In genomic region chr10:132836832-132837540, GRCh38 we compare ENCODE assay signal across 7 cellular contexts. TPM values are rescaled to one million over a fixed set of nuclear protein-coding genes. Genes with fewer than 3 reads are reported as not detected.
DNase-seq lines count a peak whose midpoint lies in the region; ATAC-seq and TF ChIP-seq lines count a peak whose summit lies in the region.

No MANE protein-coding gene starts in this region.

- H3K4me1 ChIP-seq in foreskin keratinocyte, result no peaks in the 10 kb centered on the region

- no peaks in the 10 kb centered on the region for H3K27me3 ChIP-seq in foreskin keratinocyte

- no peak for ATAC-seq in foreskin keratinocyte
- ATAC-seq in HG02973 (IDR thresholded peaks at IDR 0.05; ENCODE audit: unreplicated experiment), result no peak
- ATAC-seq in GM19455 (IDR thresholded peaks at IDR 0.05; ENCODE audit: unreplicated experiment), result no peak

- peak; percentile 3 for DNase-seq in GM04504 (ENCODE audit: low read depth)
- DNase-seq in M059J (ENCODE audit: low read depth), result peak; percentile 14
- DNase-seq in activated T-cell treated with anti-CD3 and anti-CD28 coated beads, Interleukin-2, amount 50 U/mL, for 1 hour, result peak; percentile 53
- no peak for DNase-seq in foreskin keratinocyte
- DNase-seq in occipital lobe (lab: John Stamatoyannopoulos, UW), result peak; percentile 13

- peak; percentile 73 for TF ChIP-seq CTCF in foreskin keratinocyte (conservative IDR thresholded peaks at IDR 0.05)

- H3K27ac ChIP-seq in foreskin keratinocyte, result no peak overlapping the region

RNA-seq across cellular contexts. Expression of gene NKX6-2, which starts 51.0 kb away (rescaled TPM):
- total RNA-seq in M059J (2014; rRNA removed; shearing (Covaris generic)), result not detected in 2 replicates
- not detected in 2 replicates for total RNA-seq in foreskin keratinocyte
- not detected in 2 replicates for polyA plus RNA-seq in foreskin keratinocyte
- total RNA-seq in occipital lobe, result not detected

Comparison
In these comparisons a context has a peak if more than half of its experiments do, and no peak if none do; other contexts are left out.
1. DNase-seq: peak in GM04504 (single experiment), M059J (single experiment), activated T-cell treated with anti-CD3 and anti-CD28 coated beads, Interleukin-2, amount 50 U/mL, for 1 hour (single experiment) and occipital lobe (single experiment); none in foreskin keratinocyte (0 of 2).